In the genomic region with DNA sequence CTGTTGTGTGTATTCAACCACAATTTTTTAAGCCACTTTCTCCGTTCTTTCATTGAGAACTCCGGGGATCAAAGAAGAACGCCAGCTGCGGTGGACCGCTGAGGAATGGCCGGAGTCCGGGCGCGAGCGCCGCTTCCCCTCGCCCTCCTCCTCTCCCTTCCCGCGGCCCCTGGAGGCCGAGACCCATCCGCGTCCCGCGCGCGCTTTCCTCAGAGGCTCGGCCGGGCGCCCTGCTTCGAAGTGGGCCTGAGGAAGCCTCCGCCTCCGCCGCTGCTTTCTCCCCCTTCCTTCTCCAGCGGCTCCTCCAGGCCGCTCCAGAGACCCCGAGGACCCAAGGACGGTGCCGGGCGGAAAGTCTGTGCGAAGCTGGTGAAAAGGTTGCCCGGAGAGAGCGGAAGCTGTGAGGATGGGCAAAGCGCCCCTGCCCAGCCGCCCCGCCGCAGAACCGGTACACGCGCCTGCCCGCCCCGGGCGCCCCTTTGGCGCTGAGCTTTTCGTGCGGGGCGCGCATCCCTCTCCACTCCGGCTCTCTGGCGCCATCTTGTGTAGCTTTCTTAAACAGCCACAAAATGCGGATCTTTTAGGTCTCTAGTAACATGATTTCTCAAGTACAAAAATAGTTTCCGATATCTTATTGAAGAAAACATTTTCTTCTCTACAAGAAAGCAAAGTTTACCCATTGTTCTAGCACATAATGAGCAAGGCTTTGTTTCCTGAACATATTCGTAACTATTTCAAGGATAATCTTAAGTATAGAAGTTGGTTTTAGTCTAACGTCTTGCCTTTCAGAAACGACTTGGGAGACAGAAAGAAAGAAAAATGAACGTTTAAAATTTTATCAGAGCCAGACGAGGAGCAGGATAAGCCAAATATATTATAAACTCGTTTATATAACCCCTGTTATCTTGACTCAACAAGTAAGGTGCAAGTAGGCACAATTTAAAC, we compare ENCODE assay signal across 7 cellular contexts. TPM values are rescaled to one million over a fixed set of nuclear protein-coding genes. Genes with fewer than 3 reads are reported as not detected.
DNase-seq lines count a peak whose midpoint lies in the region; ATAC-seq, FAIRE-seq and TF ChIP-seq lines count a peak whose summit lies in the region.

No MANE protein-coding gene starts in this region.

- DNase-seq in NCI-H2171 (lab: John Stamatoyannopoulos, UW) (peak; percentile 69), WERI-Rb-1 (peak; percentile 79), bronchial epithelial cell (ENCODE audit: low read depth) (peak; percentile 40), inferior parietal cortex (ENCODE audit: extremely low spot score) (peak; percentile 94), smooth muscle cell of the brain vasculature (ENCODE audit: low read depth, low spot score) (peak; percentile 46)

- H3K27ac ChIP-seq in WERI-Rb-1 = peak overlapping the region; percentile 89

- H3K4me3 ChIP-seq in WERI-Rb-1 (ENCODE audit: low read depth, low read length) = peak overlapping the region; percentile 59
- peak overlapping the region; percentile 40 for H3K4me3 ChIP-seq in bronchial epithelial cell (ENCODE audit: low read depth, low read length)

- ATAC-seq in GM18499 (IDR thresholded peaks at IDR 0.05; ENCODE audit: insufficient read depth, unreplicated experiment) (peak; percentile 48), HG02885 (IDR thresholded peaks at IDR 0.05; ENCODE audit: poor library complexity, unreplicated experiment) (peak; percentile 79)

- H3K27me3 ChIP-seq in WERI-Rb-1 (ENCODE audit: insufficient read depth, low read depth, severe bottlenecking) (no peaks in the 10 kb centered on the region), bronchial epithelial cell (ENCODE audit: control insufficient read depth, insufficient read depth, low read length) (peaks cover 4% of the 10 kb centered on the region)

- FAIRE-seq in bronchial epithelial cell (lab: Jason Lieb, UNC) = no peak

- H3K36me3 ChIP-seq in WERI-Rb-1 (no peaks in the 10 kb centered on the region), bronchial epithelial cell (ENCODE audit: control insufficient read depth, insufficient read depth, low read length) (no peaks in the 10 kb centered on the region)

- no peaks in the 10 kb centered on the region for H3K9me3 ChIP-seq in WERI-Rb-1 (ENCODE audit: severe bottlenecking)

- TF ChIP-seq CTCF in WERI-Rb-1 (IDR thresholded peaks at IDR 0.05; ENCODE audit: low read depth, low read length) (peak; percentile 54), bronchial epithelial cell (IDR thresholded peaks at IDR 0.05; ENCODE audit: insufficient read depth, low read length, severe bottlenecking) (peak; percentile 69)

RNA-seq across cellular contexts. Expression of gene FAM174B, which starts 59.2 kb away (rescaled TPM):
- total RNA-seq in bronchial epithelial cell = 0.53 and 4.6 TPM in 2 replicates

Comparison
In these comparisons a context has a peak if more than half of its experiments do, and no peak if none do; other contexts are left out.
1. Peak in every context shown above with its lines: DNase-seq, ATAC-seq, H3K4me3 ChIP-seq and H3K27ac ChIP-seq.
2. DNase-seq: peak in every context shown above with its lines; median percentile 94 in inferior parietal cortex; 79 in WERI-Rb-1; 69 in NCI-H2171; 46 in smooth muscle cell of the brain vasculature; 40 in bronchial epithelial cell.